ENCODE assay signal across 11 cellular contexts in the genomic region with DNA sequence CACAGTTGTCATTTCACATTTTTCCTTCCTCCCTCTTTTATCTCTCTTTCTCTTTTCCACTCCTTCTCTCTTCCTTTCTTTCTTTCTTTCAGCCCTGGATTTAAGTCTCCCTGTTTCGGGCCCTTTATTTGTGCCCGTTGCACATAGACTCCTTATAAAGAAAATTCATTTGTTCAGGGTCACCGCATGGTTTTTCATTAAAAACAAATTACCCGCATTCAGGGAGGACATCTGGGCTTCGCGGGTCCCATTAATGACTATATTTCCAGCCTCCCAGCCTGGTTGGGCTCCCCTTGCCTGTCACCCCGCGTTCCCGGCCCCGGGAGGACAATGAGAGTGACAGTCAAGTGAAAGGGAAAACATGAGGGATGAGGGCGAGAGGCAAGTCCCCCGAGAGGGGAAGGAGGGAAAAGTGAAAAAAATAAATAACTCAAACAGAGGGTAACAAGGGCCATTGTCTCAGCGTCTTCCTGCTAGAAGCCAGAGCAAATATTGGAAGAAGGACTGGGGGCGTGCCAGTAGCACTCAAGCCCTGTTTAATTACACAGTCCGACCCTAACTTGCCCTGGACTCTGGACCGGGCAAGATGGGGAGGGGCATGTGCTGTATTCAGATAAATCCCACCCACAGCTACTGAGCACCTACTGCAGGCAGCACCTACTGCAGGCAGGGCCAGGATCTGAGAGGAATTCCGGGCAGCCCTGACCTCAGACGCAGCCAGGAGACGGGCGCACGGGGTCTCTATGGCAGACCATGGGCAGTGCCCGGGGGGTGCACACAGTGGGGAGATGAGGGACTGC.
DNase-seq lines count a peak whose midpoint lies in the region; ATAC-seq and TF ChIP-seq lines count a peak whose summit lies in the region.
"Had no signal": no experiment of that assay in that cellular context is flagged by ENCODE, and none has a peak within 500 bp of the region (broad histone marks: within the 10 kb centered on the region; RNA-seq: fewer than 3 reads in every experiment).

No MANE protein-coding gene starts in this region.

- H3K4me1 ChIP-seq in mucosa of rectum (ENCODE audit: control insufficient read depth in 2 of 2, insufficient read depth in 2 of 2, low read length in 2 of 2) = peaks cover 5 to 16% of the 10 kb centered on the region in 2 donors

- H3K4me3 ChIP-seq in mucosa of rectum (ENCODE audit: low read length in 2 of 2) = peak overlapping the region; percentile 0 to 35

- TF ChIP-seq CTCF in VCaP (conservative IDR thresholded peaks at IDR 0.05) = peak; percentile 13; the same call in 1 of the 2 replicates

- H3K9me3 ChIP-seq in mucosa of rectum (ENCODE audit: control insufficient read depth in 2 of 2, low read length in 2 of 2) = no peaks in the 10 kb centered on the region

- no peaks in the 10 kb centered on the region for H3K36me3 ChIP-seq in mucosa of rectum (ENCODE audit: control insufficient read depth in 2 of 2, insufficient read depth in 2 of 2, low read length in 2 of 2)

- peak overlapping the region; percentile 61 for H3K27ac ChIP-seq in VCaP
- peak overlapping the region; percentile 38 to 79 for H3K27ac ChIP-seq in mucosa of rectum (ENCODE audit: low read depth in 2 of 2, low read length in 2 of 2)
- H3K27ac ChIP-seq: epithelial cell of prostate had no signal

- ATAC-seq in GM19463 (IDR thresholded peaks at IDR 0.05; ENCODE audit: unreplicated experiment) (no peak), HG03175 (IDR thresholded peaks at IDR 0.05; ENCODE audit: unreplicated experiment) (no peak)

- peak overlapping the region in 1 of 2 donors; percentile 43 for H3K9ac ChIP-seq in mucosa of rectum (ENCODE audit: low read depth in 1 of 2, low read length in 2 of 2)

- DNase-seq in COLO668 (lab: John Stamatoyannopoulos, UW; ENCODE audit: unreplicated experiment) = peak; percentile 77
- peak; percentile 31 to 89 (median 71) for DNase-seq in NCI-H1417 (lab: John Stamatoyannopoulos, UW)
- DNase-seq in NCI-H128 (lab: John Stamatoyannopoulos, UW; ENCODE audit: unreplicated experiment) = no peak
- DNase-seq in SW480 (ENCODE audit: low spot score) = no peak
- DNase-seq: activated naive CD8-positive, alpha-beta T cell treated with anti-CD3 and anti-CD28 coated beads, Interleukin-2, amount 10 ng/mL, durations not matched to agents 7 days and 5 days; cerebellar nuclear complex had no signal

- no peaks in the 10 kb centered on the region for H3K27me3 ChIP-seq in mucosa of rectum (ENCODE audit: control insufficient read depth in 2 of 2, insufficient read depth in 2 of 2, low read length in 2 of 2)

Comparison
In these comparisons a context has a peak if more than half of its experiments do, and no peak if none do; other contexts are left out.
1. DNase-seq: peak in COLO668 (single experiment) and NCI-H1417 (3 of 3); none in NCI-H128 (single experiment) and SW480 (single experiment).